ENCODE assay signal across 13 cellular contexts in genomic region chr6:15409301-15410125, GRCh38.
DNase-seq lines count a peak whose midpoint lies in the region; ATAC-seq and TF ChIP-seq lines count a peak whose summit lies in the region.
"Had no signal": no experiment of that assay in that cellular context is flagged by ENCODE, and none has a peak within 500 bp of the region (broad histone marks: within the 10 kb centered on the region; RNA-seq: fewer than 3 reads in every experiment).

No MANE protein-coding gene starts in this region.

- H3K27ac ChIP-seq in HEK293 (ENCODE audit: extremely low read depth, low read depth, low read length) (peak overlapping the region; percentile 47; the same call in 1 of the 2 replicates), upper lobe of left lung (no peak overlapping the region), RWPE1 (no peak overlapping the region)
- H3K27ac ChIP-seq: heart right ventricle had no signal

- no peak for DNase-seq in activated naive CD4-positive, alpha-beta T cell treated with anti-CD3 and anti-CD28 coated beads, Interleukin-2, amount 10 ng/mL, durations not matched to agents 7 days and 5 days
- DNase-seq in activated naive CD4-positive, alpha-beta T cell (lab: John Stamatoyannopoulos, UW), result no peak
- DNase-seq in activated CD8-positive, alpha-beta T cell treated with anti-CD3 and anti-CD28 coated beads, Interleukin-2, amount 10 ng/mL, durations not matched to agents 7 days and 5 days, result no peak
- DNase-seq in progenitor cell of endocrine pancreas (ENCODE audit: low spot score, unreplicated experiment) (no peak), upper lobe of left lung (no peak), RWPE1 (ENCODE audit: low spot score) (no peak)
- DNase-seq: cortex of kidney, heart right ventricle, NCI-H1694 treated with DMSO at 0.1 percent for 48 hours, NCI-H69 had no signal

- H3K27ac Mint-ChIP-seq in activated naive CD4-positive, alpha-beta T cell treated with anti-CD3 and anti-CD28 coated beads, Interleukin-2, amount 10 ng/mL, durations not matched to agents 7 days and 5 days, result peak overlapping the region; percentile 93
- peak overlapping the region; percentile 88 for H3K27ac Mint-ChIP-seq in activated CD8-positive, alpha-beta T cell treated with anti-CD3 and anti-CD28 coated beads, Interleukin-2, amount 10 ng/mL, durations not matched to agents 7 days and 5 days
- peak overlapping the region; percentile 76 for H3K27ac Mint-ChIP-seq in progenitor cell of endocrine pancreas

- H3K4me3 ChIP-seq in HEK293 (ENCODE audit: low read depth, low read length) (no peak overlapping the region), upper lobe of left lung (no peak overlapping the region)
- H3K4me3 ChIP-seq: heart right ventricle had no signal

- TF ChIP-seq EP300 in upper lobe of left lung (IDR thresholded peaks at IDR 0.05), result no peak

- CTCF ChIA-PET in activated naive CD4-positive, alpha-beta T cell treated with anti-CD3 and anti-CD28 coated beads, Interleukin-2, amount 10 ng/mL, durations not matched to agents 7 days and 5 days (lab: Charles Lee), result interaction anchor here (0.6 to 0.9 kb wide), 3 partner anchors 29 to 235 kb away, joined by 3 to 6 read pairs (median 4); no protein-coding TSS in a partner anchor
- CTCF ChIA-PET in HEK293 (lab: Yijun Ruan, JAX), result interaction anchor here (0.9 to 1.3 kb wide), 2 partner anchors 9 to 16 kb away, joined by 3 to 5 read pairs; no protein-coding TSS in a partner anchor
- CTCF ChIA-PET in activated CD8-positive, alpha-beta T cell treated with anti-CD3 and anti-CD28 coated beads, Interleukin-2, amount 10 ng/mL, durations not matched to agents 7 days and 5 days (lab: Charles Lee), result interaction anchor here (0.8 to 5.2 kb wide), 6 partner anchors 10 to 161 kb away, joined by 3 to 39 read pairs (median 8); no protein-coding TSS in a partner anchor
- CTCF ChIA-PET in RWPE1 (lab: Yijun Ruan, JAX), result interaction anchor here (1.2 kb wide), 1 partner anchor 19 kb away, joined by 4 read pairs; no protein-coding TSS in a partner anchor

- no peaks in the 10 kb centered on the region for H3K9me3 Mint-ChIP-seq in activated naive CD4-positive, alpha-beta T cell treated with anti-CD3 and anti-CD28 coated beads, Interleukin-2, amount 10 ng/mL, durations not matched to agents 7 days and 5 days
- H3K9me3 Mint-ChIP-seq in activated CD8-positive, alpha-beta T cell treated with anti-CD3 and anti-CD28 coated beads, Interleukin-2, amount 10 ng/mL, durations not matched to agents 7 days and 5 days (ENCODE audit: insufficient read depth), result peaks cover 5% of the 10 kb centered on the region
- H3K9me3 Mint-ChIP-seq in progenitor cell of endocrine pancreas (ENCODE audit: low read depth), result peaks cover 2% of the 10 kb centered on the region

- WGBS in upper lobe of left lung, 2 donors, result 69 to 78% methylated on average over 6 of the region's 6 CpGs

- peaks cover 91% of the 10 kb centered on the region for H3K4me1 Mint-ChIP-seq in activated naive CD4-positive, alpha-beta T cell treated with anti-CD3 and anti-CD28 coated beads, Interleukin-2, amount 10 ng/mL, durations not matched to agents 7 days and 5 days
- H3K4me1 Mint-ChIP-seq in activated CD8-positive, alpha-beta T cell treated with anti-CD3 and anti-CD28 coated beads, Interleukin-2, amount 10 ng/mL, durations not matched to agents 7 days and 5 days (ENCODE audit: low read depth), result peaks cover 90% of the 10 kb centered on the region
- H3K4me1 Mint-ChIP-seq in progenitor cell of endocrine pancreas (ENCODE audit: low read depth), result peaks cover 36% of the 10 kb centered on the region

- H3K36me3 Mint-ChIP-seq in activated naive CD4-positive, alpha-beta T cell treated with anti-CD3 and anti-CD28 coated beads, Interleukin-2, amount 10 ng/mL, durations not matched to agents 7 days and 5 days, result peaks cover 54% of the 10 kb centered on the region
- H3K36me3 Mint-ChIP-seq in activated CD8-positive, alpha-beta T cell treated with anti-CD3 and anti-CD28 coated beads, Interleukin-2, amount 10 ng/mL, durations not matched to agents 7 days and 5 days (ENCODE audit: low read depth), result peaks cover 49% of the 10 kb centered on the region
- H3K36me3 Mint-ChIP-seq in progenitor cell of endocrine pancreas (ENCODE audit: insufficient read depth), result peaks cover 21% of the 10 kb centered on the region

- H3K27me3 Mint-ChIP-seq in activated naive CD4-positive, alpha-beta T cell treated with anti-CD3 and anti-CD28 coated beads, Interleukin-2, amount 10 ng/mL, durations not matched to agents 7 days and 5 days, result no peaks in the 10 kb centered on the region
- H3K27me3 Mint-ChIP-seq in activated CD8-positive, alpha-beta T cell treated with anti-CD3 and anti-CD28 coated beads, Interleukin-2, amount 10 ng/mL, durations not matched to agents 7 days and 5 days (ENCODE audit: low read depth), result no peaks in the 10 kb centered on the region
- H3K27me3 Mint-ChIP-seq in progenitor cell of endocrine pancreas, result no peaks in the 10 kb centered on the region

- TF ChIP-seq POLR2A in upper lobe of left lung (IDR thresholded peaks at IDR 0.05), result no peak

- POLR2A ChIA-PET in HEK293 (lab: Yijun Ruan, JAX) (interaction anchor here (1.4 kb wide), 1 partner anchor 10 kb away, joined by 3 read pairs; no protein-coding TSS in a partner anchor), RWPE1 (lab: Yijun Ruan, JAX; ENCODE audit: low non-redundant PET) (no interaction called here)
- POLR2A ChIA-PET in activated CD8-positive, alpha-beta T cell treated with anti-CD3 and anti-CD28 coated beads, Interleukin-2, amount 10 ng/mL, durations not matched to agents 7 days and 5 days (lab: Charles Lee), result interaction anchor here (0.6 to 3.8 kb wide), 2 partner anchors 12 to 155 kb away, joined by 3 to 27 read pairs; no protein-coding TSS in a partner anchor

- H3K9me3 ChIP-seq in HEK293 (ENCODE audit: control insufficient read depth, insufficient read depth, low read depth, low read length) (no peaks in the 10 kb centered on the region), upper lobe of left lung (no peaks in the 10 kb centered on the region)
- H3K9me3 ChIP-seq: heart right ventricle had no signal

- H3K4me3 Mint-ChIP-seq in activated naive CD4-positive, alpha-beta T cell treated with anti-CD3 and anti-CD28 coated beads, Interleukin-2, amount 10 ng/mL, durations not matched to agents 7 days and 5 days, result no peak overlapping the region
- peak overlapping the region; percentile 54 for H3K4me3 Mint-ChIP-seq in activated CD8-positive, alpha-beta T cell treated with anti-CD3 and anti-CD28 coated beads, Interleukin-2, amount 10 ng/mL, durations not matched to agents 7 days and 5 days
- no peak overlapping the region for H3K4me3 Mint-ChIP-seq in progenitor cell of endocrine pancreas (ENCODE audit: low read depth)

- H3K36me3 ChIP-seq in HEK293 (ENCODE audit: control insufficient read depth in 2 of 2, insufficient read depth in 1 of 2, low read length in 2 of 2) (peaks cover 0 to 5% of the 10 kb centered on the region in 2 experiments; a peak in 1 of 3 replicates), upper lobe of left lung (no peaks in the 10 kb centered on the region)

- TF ChIP-seq CTCF in HEK293 (tag by site-specific recombination; IDR thresholded peaks at IDR 0.05), result no peak
- TF ChIP-seq CTCF in progenitor cell of endocrine pancreas (IDR thresholded peaks at IDR 0.05; ENCODE audit: unreplicated experiment), result no peak
- no peak for TF ChIP-seq CTCF in upper lobe of left lung (IDR thresholded peaks at IDR 0.05)
- TF ChIP-seq CTCF in RWPE1 (conservative IDR thresholded peaks at IDR 0.05; ENCODE audit: low read depth), result no peak

- H3K27me3 ChIP-seq in upper lobe of left lung, result no peaks in the 10 kb centered on the region
- H3K27me3 ChIP-seq: heart right ventricle had no signal

- ATAC-seq in activated CD8-positive, alpha-beta T cell treated with anti-CD3 and anti-CD28 coated beads, Interleukin-2, amount 10 ng/mL, durations not matched to agents 7 days and 5 days, result no peak
- ATAC-seq in HG03469 (IDR thresholded peaks at IDR 0.05; ENCODE audit: unreplicated experiment) (no peak), upper lobe of left lung (ENCODE audit: low FRiP score in 2 of 2) (no peak)
- ATAC-seq: esophagus mucosa had no signal

- H3K4me1 ChIP-seq in HEK293 (ENCODE audit: control insufficient read depth, insufficient read depth, low read length), result peaks cover 48% of the 10 kb centered on the region
- H3K4me1 ChIP-seq in upper lobe of left lung, result peaks cover 0 to 20% (median 8%) of the 10 kb centered on the region in 4 donors

TF ChIP-seq in HEK293, 187 proteins besides CTCF, POLR2A, EP300 and RAD21:
- TF ChIP-seq ZXDB (tag by site-specific recombination; IDR thresholded peaks at IDR 0.05) (peak; percentile 57), ZNF600 (tag by site-specific recombination; IDR thresholded peaks at IDR 0.05) (peak; percentile 55), ZNF664 (tag by site-specific recombination; IDR thresholded peaks at IDR 0.05) (no peak), ZNF843 (tag by site-specific recombination; IDR thresholded peaks at IDR 0.05) (peak; percentile 43; the same call in 1 of the 2 replicates), TRIM28 (IDR thresholded peaks at IDR 0.05; ENCODE audit: borderline replicate concordance, low read length) (peak; percentile 75; the same call in 1 of the 2 replicates), ZFP41 (tag by site-specific recombination; IDR thresholded peaks at IDR 0.05; ENCODE audit: borderline replicate concordance) (no peak), ZNF169 (tag by site-specific recombination; IDR thresholded peaks at IDR 0.05) (no peak), PRDM6 (tag by site-specific recombination; IDR thresholded peaks at IDR 0.05) (peak; percentile 70), TCF7L2 (IDR thresholded peaks at IDR 0.05; ENCODE audit: borderline replicate concordance, low read depth, low read length) (peak; percentile 70; the same call in 1 of the 2 replicates), ZSCAN23 (tag by site-specific recombination; IDR thresholded peaks at IDR 0.05) (no peak), FEZF1 (tag by site-specific recombination; IDR thresholded peaks at IDR 0.05) (peak; percentile 80), WT1 (tag by site-specific recombination; IDR thresholded peaks at IDR 0.05) (peak; percentile 87), KLF9 (tag by site-specific recombination; IDR thresholded peaks at IDR 0.05; ENCODE audit: low read depth) (no peak)
TF ChIP-seq in HEK293: peak in this region for 8.
